In the genomic region with DNA sequence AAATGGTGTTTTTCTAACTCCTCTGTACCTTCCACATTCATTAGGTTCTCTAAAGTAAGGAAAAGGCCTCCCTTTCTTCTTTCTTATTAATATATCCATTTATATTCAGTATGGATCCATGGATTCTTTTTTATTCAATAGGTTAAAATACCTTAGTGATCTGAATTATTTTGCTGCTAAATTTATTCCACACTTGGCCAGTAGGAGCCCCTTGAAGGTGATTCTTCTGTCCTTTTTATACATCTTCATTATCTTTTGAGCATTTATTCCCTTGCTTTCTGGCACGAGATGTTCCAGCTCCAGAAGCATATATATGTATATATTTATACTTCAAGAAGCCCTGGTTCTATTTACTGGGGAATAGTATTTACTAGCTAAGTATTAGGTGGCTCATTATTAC, we compare ENCODE assay signal across 26 cellular contexts.
"Had no signal": no experiment of that assay in that cellular context is flagged by ENCODE, and none has a peak within 500 bp of the region (broad histone marks: within the 10 kb centered on the region; RNA-seq: fewer than 3 reads in every experiment).

No MANE protein-coding gene starts in this region.

- H3K4me3 ChIP-seq: breast epithelium, esophagus squamous epithelium, gastroesophageal sphincter, right atrium auricular region, tibial nerve had no signal

- DNase-seq: activated CD4-positive, alpha-beta memory T cell treated with anti-CD3 and anti-CD28 coated beads for 36 hours; activated CD4-positive, alpha-beta T cell treated with anti-CD3 and anti-CD28 coated beads, Interleukin-2, amount 10 ng/mL, durations not matched to agents 24 days and 14 days; activated CD8-positive, alpha-beta memory T cell treated with anti-CD3 and anti-CD28 coated beads, Interleukin-2, amount 50 U/mL, for 48 hours; activated gamma-delta T cell treated with Interleukin-2 at 50 U/mL for 16 hours; activated naive CD4-positive, alpha-beta T cell treated with anti-CD3 and anti-CD28 coated beads, Interleukin-2, amount 50 U/mL, for 16 hours; activated T-cell treated with anti-CD3 and anti-CD28 coated beads, Interleukin-2, amount 50 U/mL, for 24 hours; amniotic stem cell; central memory CD4-positive, alpha-beta T cell; esophagus squamous epithelium; head of caudate nucleus; hippocampal formation; left cardiac atrium; left ventricle myocardium superior; naive B cell; nephron progenitor cell; nucleus accumbens; stimulated activated naive CD4-positive, alpha-beta T cell treated with Interleukin-2 at 50 U/mL for 16 hours had no signal

- H3K9ac ChIP-seq: parathyroid adenoma had no signal

- ATAC-seq: activated CD4-positive, CD25-positive, alpha-beta regulatory T cell treated with anti-CD3 and anti-CD28 coated beads, Interleukin-2, amount 50 U/mL, for 24 hours; activated T-helper 17 cell treated with anti-CD3 and anti-CD28 coated beads, Interleukin-2, amount 50 U/mL, for 72 hours; gastroesophageal sphincter; left cardiac atrium; left ventricle myocardium superior had no signal

- H3K4me3 Mint-ChIP-seq: activated CD4-positive, alpha-beta memory T cell treated with anti-CD3 and anti-CD28 coated beads for 36 hours; activated CD4-positive, alpha-beta T cell treated with anti-CD3 and anti-CD28 coated beads, Interleukin-2, amount 10 ng/mL, durations not matched to agents 24 days and 14 days; activated T-cell treated with anti-CD3 and anti-CD28 coated beads, Interleukin-2, amount 50 U/mL, for 24 hours; activated T-helper 17 cell treated with anti-CD3 and anti-CD28 coated beads, Interleukin-2, amount 50 U/mL, for 72 hours; dendritic cell treated with granulocyte-macrophage colony-stimulating factor and Interleukin-4, amounts not matched to agents 40 ng/mL and 50 ng/mL, for 4 days; naive B cell; nephron progenitor cell had no signal

- H3K27ac ChIP-seq: breast epithelium, epithelial cell of prostate, esophagus squamous epithelium, gastroesophageal sphincter, parathyroid adenoma, right atrium auricular region, tibial nerve had no signal

- H3K9me3 Mint-ChIP-seq: activated CD4-positive, alpha-beta memory T cell treated with anti-CD3 and anti-CD28 coated beads for 36 hours; activated CD4-positive, alpha-beta T cell treated with anti-CD3 and anti-CD28 coated beads, Interleukin-2, amount 10 ng/mL, durations not matched to agents 24 days and 14 days; activated T-cell treated with anti-CD3 and anti-CD28 coated beads, Interleukin-2, amount 50 U/mL, for 24 hours; activated T-helper 17 cell treated with anti-CD3 and anti-CD28 coated beads, Interleukin-2, amount 50 U/mL, for 72 hours; dendritic cell treated with granulocyte-macrophage colony-stimulating factor and Interleukin-4, amounts not matched to agents 40 ng/mL and 50 ng/mL, for 4 days; naive B cell; nephron progenitor cell had no signal

- H3K36me3 ChIP-seq: breast epithelium, esophagus squamous epithelium, gastroesophageal sphincter, right atrium auricular region, tibial nerve had no signal

- H3K4me1 ChIP-seq: breast epithelium, esophagus squamous epithelium, gastroesophageal sphincter, parathyroid adenoma, right atrium auricular region, tibial nerve had no signal

- H3K27me3 Mint-ChIP-seq: activated CD4-positive, alpha-beta memory T cell treated with anti-CD3 and anti-CD28 coated beads for 36 hours; dendritic cell treated with granulocyte-macrophage colony-stimulating factor and Interleukin-4, amounts not matched to agents 40 ng/mL and 50 ng/mL, for 4 days; naive B cell had no signal

- H3K27ac Mint-ChIP-seq: activated CD4-positive, alpha-beta memory T cell treated with anti-CD3 and anti-CD28 coated beads for 36 hours; activated CD4-positive, alpha-beta T cell treated with anti-CD3 and anti-CD28 coated beads, Interleukin-2, amount 10 ng/mL, durations not matched to agents 24 days and 14 days; activated T-cell treated with anti-CD3 and anti-CD28 coated beads, Interleukin-2, amount 50 U/mL, for 24 hours; activated T-helper 17 cell treated with anti-CD3 and anti-CD28 coated beads, Interleukin-2, amount 50 U/mL, for 72 hours; dendritic cell treated with granulocyte-macrophage colony-stimulating factor and Interleukin-4, amounts not matched to agents 40 ng/mL and 50 ng/mL, for 4 days; naive B cell; nephron progenitor cell had no signal

- H3K4me1 Mint-ChIP-seq: activated CD4-positive, alpha-beta T cell treated with anti-CD3 and anti-CD28 coated beads, Interleukin-2, amount 10 ng/mL, durations not matched to agents 24 days and 14 days; activated T-helper 17 cell treated with anti-CD3 and anti-CD28 coated beads, Interleukin-2, amount 50 U/mL, for 72 hours; naive B cell; nephron progenitor cell had no signal

- H3K36me3 Mint-ChIP-seq: activated CD4-positive, alpha-beta memory T cell treated with anti-CD3 and anti-CD28 coated beads for 36 hours; naive B cell had no signal

- H3K9me3 ChIP-seq: breast epithelium, esophagus squamous epithelium, gastroesophageal sphincter, right atrium auricular region, tibial nerve had no signal

- H3K27me3 ChIP-seq: breast epithelium, esophagus squamous epithelium, gastroesophageal sphincter, right atrium auricular region, tibial nerve had no signal

- H2AFZ ChIP-seq: parathyroid adenoma had no signal
